ENCODE assay signal across 8 cellular contexts in the genomic region with DNA sequence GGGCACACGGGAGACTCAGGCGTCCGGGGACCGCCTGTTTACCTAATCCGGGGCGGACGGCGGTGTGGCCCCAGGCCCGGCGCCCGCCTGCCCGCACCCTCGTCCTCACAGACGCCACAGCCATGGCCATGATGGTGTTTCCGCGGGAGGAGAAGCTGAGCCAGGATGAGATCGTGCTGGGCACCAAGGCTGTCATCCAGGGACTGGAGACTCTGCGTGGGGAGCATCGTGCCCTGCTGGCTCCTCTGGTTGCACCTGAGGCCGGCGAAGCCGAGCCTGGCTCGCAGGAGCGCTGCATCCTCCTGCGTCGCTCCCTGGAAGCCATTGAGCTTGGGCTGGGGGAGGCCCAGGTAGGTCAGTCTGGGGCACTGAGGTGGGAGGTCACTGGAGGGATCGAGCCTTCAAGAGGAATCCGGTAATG. TPM values are rescaled to one million over a fixed set of nuclear protein-coding genes. Genes with fewer than 3 reads are reported as not detected.
A peak's percentile ranks its signal among the peaks of the same experiment; 100 is the strongest.
DNase-seq lines count a peak whose midpoint lies in the region; ATAC-seq and TF ChIP-seq lines count a peak whose summit lies in the region.

No MANE protein-coding gene starts in this region.

- no peaks in the 10 kb centered on the region for H3K9me3 ChIP-seq in WERI-Rb-1 (ENCODE audit: severe bottlenecking)
- no peaks in the 10 kb centered on the region for H3K9me3 ChIP-seq in heart right ventricle
- H3K9me3 ChIP-seq in skeletal muscle tissue (ENCODE audit: control insufficient read depth in 3 of 3, low read length in 3 of 3) = no peaks in the 10 kb centered on the region

- peaks cover 11% of the 10 kb centered on the region; the same call in 1 of the 2 replicates for H3K79me2 ChIP-seq in GM23338 (replicated peaks; ENCODE audit: insufficient read depth)

- H3K36me3 ChIP-seq in GM23338 (ENCODE audit: insufficient read depth) = 0 out of 2 replicates have a peak, but pooled peaks cover 9% of the 10 kb centered on the region
- H3K36me3 ChIP-seq in WERI-Rb-1 = peaks cover 38% of the 10 kb centered on the region
- H3K36me3 ChIP-seq in heart right ventricle = peaks cover 0 to 44% (median 4%) of the 10 kb centered on the region in 9 donors
- H3K36me3 ChIP-seq in skeletal muscle tissue (ENCODE audit: control insufficient read depth in 3 of 3, insufficient read depth in 3 of 3, low read length in 3 of 3) = peaks cover 21 to 29% (median 24%) of the 10 kb centered on the region in 3 donors

- DNase-seq in GM23338 (ENCODE audit: low spot score) = no peak
- no peak for DNase-seq in WERI-Rb-1
- no peak for DNase-seq in heart right ventricle
- no peak for DNase-seq in stimulated activated CD8-positive, alpha-beta memory T cell treated with anti-CD3 and anti-CD28 coated beads, Interleukin-4, amount 100 ng/mL, for 48 hours
- DNase-seq in NCI-H524 treated with DMSO at 0.1 percent for 48 hours (lab: John Stamatoyannopoulos, UW) = no peak
- DNase-seq in medulla oblongata (ENCODE audit: extremely low spot score) = no peak

- peak overlapping the region; percentile 85; the same call in 1 of the 2 replicates for H3K27ac ChIP-seq in GM23338 (ENCODE audit: low read depth)
- peak overlapping the region; percentile 76 for H3K27ac ChIP-seq in WERI-Rb-1
- H3K27ac ChIP-seq in heart right ventricle = peak overlapping the region in 8 of 10 donors; percentile 80 to 90 (median 86)
- H3K27ac ChIP-seq in skeletal muscle tissue (ENCODE audit: low read depth, low read length) = no peak overlapping the region

- H3K9me3 Mint-ChIP-seq in GM23338 = no peaks in the 10 kb centered on the region; the same call in 2 of the 3 replicates

- H3K4me2 ChIP-seq in GM23338 = peak overlapping the region; percentile 92

- no peak for TF ChIP-seq CTCF in GM23338 (conservative IDR thresholded peaks at IDR 0.05; ENCODE audit: low read depth in 2 of 2)
- no peak for TF ChIP-seq CTCF in WERI-Rb-1 (IDR thresholded peaks at IDR 0.05; ENCODE audit: low read depth, low read length)
- TF ChIP-seq CTCF in heart right ventricle (IDR thresholded peaks at IDR 0.05) = peak in 5 of 9 donors; percentile 9 to 43 (median 22)

- H3K4me3 ChIP-seq in GM23338 = peak overlapping the region; percentile 95
- H3K4me3 ChIP-seq in WERI-Rb-1 (ENCODE audit: low read depth, low read length) = peak overlapping the region; percentile 69
- peak overlapping the region; percentile 79 to 100 (median 95) for H3K4me3 ChIP-seq in heart right ventricle
- peak overlapping the region; percentile 77 to 88 (median 87) for H3K4me3 ChIP-seq in skeletal muscle tissue (ENCODE audit: low read length in 3 of 3)

- H3K9me2 ChIP-seq in GM23338 (ENCODE audit: insufficient read depth) = no peaks in the 10 kb centered on the region

- ATAC-seq in GM23338 = peak; percentile 3
- ATAC-seq in heart right ventricle = no peak
- no peak for ATAC-seq in GM19328 (IDR thresholded peaks at IDR 0.05; ENCODE audit: unreplicated experiment)

- peaks cover 17% of the 10 kb centered on the region for H3K27me3 Mint-ChIP-seq in GM23338 (ENCODE audit: insufficient read depth, low read depth, poor library complexity)

- no peak overlapping the region for H2AFZ ChIP-seq in GM23338

- H3K4me1 ChIP-seq in GM23338 (ENCODE audit: insufficient read depth) = peaks cover 19% of the 10 kb centered on the region
- H3K4me1 ChIP-seq in heart right ventricle = peaks cover 0 to 19% (median 13%) of the 10 kb centered on the region in 9 donors
- H3K4me1 ChIP-seq in skeletal muscle tissue (ENCODE audit: control insufficient read depth in 3 of 3, insufficient read depth in 3 of 3, low read length in 3 of 3) = peaks cover 13 to 18% (median 14%) of the 10 kb centered on the region in 3 donors

- WGBS in heart right ventricle, 2 donors = 5 to 6% methylated on average over 28 of the region's 28 CpGs

- H3K27me3 ChIP-seq in GM23338 (ENCODE audit: insufficient read depth) (no peaks in the 10 kb centered on the region), WERI-Rb-1 (ENCODE audit: insufficient read depth, low read depth, severe bottlenecking) (no peaks in the 10 kb centered on the region), heart right ventricle (peaks cover 0 to 17% (median 0%) of the 10 kb centered on the region in 7 donors), skeletal muscle tissue (ENCODE audit: control insufficient read depth in 3 of 3, insufficient read depth in 3 of 3, low read length in 3 of 3) (no peaks in the 10 kb centered on the region)

- intact Hi-C loops in heart right ventricle (cut with DNase I) = loop anchor here in 5 of 10 donors (1.0 to 2.0 kb wide), 3 partner anchors 36 to 76 kb away; no protein-coding TSS in a partner anchor

- no peak overlapping the region for H3K27ac Mint-ChIP-seq in GM23338

- peaks cover 16% of the 10 kb centered on the region for H3K4me1 Mint-ChIP-seq in GM23338

- H3K4me3 Mint-ChIP-seq in GM23338 = peak overlapping the region; percentile 91

- H3K36me3 Mint-ChIP-seq in GM23338 (ENCODE audit: low read depth) = peaks cover 29% of the 10 kb centered on the region

- H4K20me1 ChIP-seq in GM23338 (replicated peaks; ENCODE audit: insufficient read depth) = peaks cover 8% of the 10 kb centered on the region; the same call in 1 of the 2 replicates

- H3K9ac ChIP-seq in skeletal muscle tissue (ENCODE audit: low read depth in 1 of 3, low read length in 3 of 3) = peak overlapping the region; percentile 72 to 85 (median 81)

- peaks cover 21% of the 10 kb centered on the region for H3F3A ChIP-seq in GM23338 (replicated peaks; ENCODE audit: low read depth)

TF ChIP-seq in GM23338, 12 proteins besides CTCF, POLR2A, EP300 and RAD21 (continues in another document):
- TF ChIP-seq ZNF114 (CRISPR knock-in tag; IDR thresholded peaks at IDR 0.05) = no peak
- TF ChIP-seq CREB1 (CRISPR knock-in tag; IDR thresholded peaks at IDR 0.05; ENCODE audit: low read depth) = no peak

RNA-seq across cellular contexts. Expression of gene KLC2, which starts 1.0 kb away (rescaled TPM):
- total RNA-seq in GM23338 (2014; rRNA removed; shearing (Covaris generic)) = 31.1 and 40.4 TPM in 2 replicates
- polyA plus RNA-seq in GM23338 (2016; fragmentation: Nextera tagmentation; extraction: Ambion mirVana) (17.8 and 18.3 TPM in 2 replicates), heart right ventricle (10 to 100 TPM; 36.1 to 36.3 TPM)
- total RNA-seq in heart right ventricle (10 to 100 TPM; 24.4 to 46.8 (median 33.4) TPM), skeletal muscle tissue (9.9 TPM)

RNA-seq across cellular contexts. Expression of gene RAB1B, which starts 10.0 kb away (rescaled TPM):
- 92.7 and 99.6 TPM in 2 replicates for total RNA-seq in GM23338 (2014; rRNA removed; shearing (Covaris generic))
- 30.3 and 30.5 TPM in 2 replicates for polyA plus RNA-seq in GM23338 (2016; fragmentation: Nextera tagmentation; extraction: Ambion mirVana)
- 100 to 1,000 TPM; 117 to 153 (median 132) TPM for total RNA-seq in heart right ventricle
- polyA plus RNA-seq in heart right ventricle = 100 to 1,000 TPM; 129 to 132 TPM
- 33.9 TPM for total RNA-seq in skeletal muscle tissue

RNA-seq across cellular contexts. Expression of gene CNIH2, which starts 19.5 kb away (rescaled TPM):
- 9.2 and 10.8 TPM in 2 replicates for total RNA-seq in GM23338 (2014; rRNA removed; shearing (Covaris generic))
- polyA plus RNA-seq in GM23338 (2016; fragmentation: Nextera tagmentation; extraction: Ambion mirVana) (4.3 and 7.9 TPM in 2 replicates), heart right ventricle (under 1 TPM; 0.06 to 0.44 TPM)
- total RNA-seq in heart right ventricle (under 1 TPM in 3 of 10 donors, not detected in 7; 0.45 to 0.57 (median 0.49) TPM), skeletal muscle tissue (not detected)

RNA-seq across cellular contexts. Expression of gene YIF1A, which starts 30.5 kb away (rescaled TPM):
- 75.0 and 87.0 TPM in 2 replicates for total RNA-seq in GM23338 (2014; rRNA removed; shearing (Covaris generic))
- polyA plus RNA-seq in GM23338 (2016; fragmentation: Nextera tagmentation; extraction: Ambion mirVana) (71.5 and 75.6 TPM in 2 replicates), heart right ventricle (100 to 1,000 TPM in 1 of 2 donors, 10 to 100 TPM in 1; 54.9 to 168 TPM)
- total RNA-seq in heart right ventricle (10 to 100 TPM; 38.3 to 75.0 (median 51.9) TPM), skeletal muscle tissue (57.4 TPM)

RNA-seq across cellular contexts. Expression of gene TMEM151A, which starts 33.2 kb away (rescaled TPM):
- 4.4 and 5.0 TPM in 2 replicates for total RNA-seq in GM23338 (2014; rRNA removed; shearing (Covaris generic))
- 1.0 and 1.2 TPM in 2 replicates for polyA plus RNA-seq in GM23338 (2016; fragmentation: Nextera tagmentation; extraction: Ambion mirVana)
- under 1 TPM in 4 of 10 donors, not detected in 6; 0.17 to 0.24 (median 0.20) TPM for total RNA-seq in heart right ventricle
- polyA plus RNA-seq in heart right ventricle = under 1 TPM in 1 of 2 donors, not detected in 1; 0.10 TPM
- total RNA-seq in skeletal muscle tissue = not detected

Comparison
In these comparisons a context has a peak if more than half of its experiments do, and no peak if none do; other contexts are left out.
1. CTCF ChIP-seq: peak in heart right ventricle (5 of 9); none in GM23338 (0 of 2) and WERI-Rb-1 (single experiment).
2. Peak in every context shown above with its lines, with median percentiles within 50 percentile points of each other: H3K4me3 ChIP-seq.